In the genomic region with DNA sequence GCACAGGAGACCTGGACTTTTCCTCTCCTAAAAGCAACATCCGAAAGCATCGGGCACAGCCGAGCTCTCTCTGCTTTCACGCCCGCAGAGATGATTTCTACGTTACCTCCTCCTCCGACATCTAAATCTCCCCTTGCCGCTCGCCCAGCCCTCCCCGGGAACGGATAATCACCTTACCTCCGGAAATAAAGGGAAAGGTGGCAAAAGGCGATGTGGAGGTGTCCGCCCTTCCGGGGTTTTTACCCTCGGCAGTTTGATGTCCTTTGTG, we compare ENCODE assay signal across 1 cellular context.
TF ChIP-seq lines count a peak whose summit lies in the region.

No MANE protein-coding gene starts in this region.

TF ChIP-seq in IMR-90, 13 proteins besides CTCF, POLR2A, EP300 and RAD21:
- TF ChIP-seq RFX5 (IDR thresholded peaks at IDR 0.05; ENCODE audit: low read depth, low read length) (no peak), RCOR1 (IDR thresholded peaks at IDR 0.05; ENCODE audit: insufficient replicate concordance, low read length) (no peak), MAZ (IDR thresholded peaks at IDR 0.05; ENCODE audit: borderline replicate concordance, low read depth, low read length) (no peak), NFE2L2 (IDR thresholded peaks at IDR 0.05; ENCODE audit: low read depth, low read length) (no peak), MXI1 (IDR thresholded peaks at IDR 0.05; ENCODE audit: borderline replicate concordance, low read depth, low read length) (no peak)
- TF ChIP-seq, protein P1, sequence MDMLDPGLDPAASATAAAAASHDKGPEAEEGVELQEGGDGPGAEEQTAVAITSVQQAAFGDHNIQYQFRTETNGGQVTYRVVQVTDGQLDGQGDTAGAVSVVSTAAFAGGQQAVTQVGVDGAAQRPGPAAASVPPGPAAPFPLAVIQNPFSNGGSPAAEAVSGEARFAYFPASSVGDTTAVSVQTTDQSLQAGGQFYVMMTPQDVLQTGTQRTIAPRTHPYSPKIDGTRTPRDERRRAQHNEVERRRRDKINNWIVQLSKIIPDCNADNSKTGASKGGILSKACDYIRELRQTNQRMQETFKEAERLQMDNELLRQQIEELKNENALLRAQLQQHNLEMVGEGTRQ (IDR thresholded peaks at IDR 0.05; ENCODE audit: low read depth, low read length), result no peak
